32 cellular contexts compared by ENCODE assay signal in genomic region chr11:121157756-121158155, GRCh38.
"Had no signal": no experiment of that assay in that cellular context is flagged by ENCODE, and none has a peak within 500 bp of the region (broad histone marks: within the 10 kb centered on the region; RNA-seq: fewer than 3 reads in every experiment).

No MANE protein-coding gene starts in this region.

- H3K9me3 ChIP-seq: adrenal gland, body of pancreas, breast epithelium had no signal

- H3K27me3 ChIP-seq: adrenal gland, body of pancreas, brain microvascular endothelial cell, breast epithelium had no signal

- ATAC-seq: activated CD8-positive, alpha-beta T cell treated with anti-CD3 and anti-CD28 coated beads for 36 hours; activated naive CD4-positive, alpha-beta T cell treated with anti-CD3 and anti-CD28 coated beads, Interleukin-2, amount 50 U/mL, for 72 hours; activated T-cell treated with anti-CD3 and anti-CD28 coated beads, Interleukin-2, amount 50 U/mL, for 4 hours; activated T-cell treated with anti-CD3 and anti-CD28 coated beads, Interleukin-2, amount 50 U/mL, for 72 hours; activated T-helper 17 cell treated with anti-CD3 and anti-CD28 coated beads, Interleukin-2, amount 50 U/mL, for 72 hours; body of pancreas had no signal

- DNase-seq: activated B cell treated with CpG ODN at 0.5 μM for 24 hours; activated CD4-positive, alpha-beta memory T cell treated with anti-CD3 and anti-CD28 coated beads for 36 hours; activated CD4-positive, alpha-beta T cell treated with anti-CD3 and anti-CD28 coated beads for 4 hours; activated CD4-positive, alpha-beta T cell treated with anti-CD3 and anti-CD28 coated beads, Interleukin-2, amount 10 ng/mL, durations not matched to agents 24 days and 14 days; activated CD4-positive, alpha-beta T cell treated with anti-CD3 and anti-CD28 coated beads, Interleukin-2, amount 50 U/mL, for 1 hour; activated CD4-positive, alpha-beta T cell treated with anti-CD3 and anti-CD28 coated beads, Interleukin-2, amount 50 U/mL, for 4 hours; activated CD4-positive, CD25-positive, alpha-beta regulatory T cell treated with anti-CD3 and anti-CD28 coated beads, Interleukin-2, amount 50 U/mL, for 72 hours; activated CD8-positive, alpha-beta memory T cell treated with anti-CD3 and anti-CD28 coated beads, Interleukin-2, amount 50 U/mL, for 4 hours; activated CD8-positive, alpha-beta T cell treated with anti-CD3 and anti-CD28 coated beads for 36 hours; activated effector memory CD4-positive, alpha-beta T cell treated with anti-CD3 and anti-CD28 coated beads, Interleukin-2, amount 50 U/mL, for 16 hours; activated gamma-delta T cell treated with Interleukin-2 at 50 U/mL for 16 hours; activated naive CD4-positive, alpha-beta T cell; activated naive CD4-positive, alpha-beta T cell treated with anti-CD3 and anti-CD28 coated beads for 36 hours; activated naive CD4-positive, alpha-beta T cell treated with anti-CD3 and anti-CD28 coated beads, Interleukin-2, amount 50 U/mL, for 16 hours; activated naive CD8-positive, alpha-beta T cell treated with anti-CD3 and anti-CD28 coated beads for 36 hours; activated T-cell treated with anti-CD3 and anti-CD28 coated beads for 4 hours; activated T-cell treated with anti-CD3 and anti-CD28 coated beads, Interleukin-2, amount 50 U/mL, for 1 hour; activated T-cell treated with anti-CD3 and anti-CD28 coated beads, Interleukin-2, amount 50 U/mL, for 4 hours; activated T-cell treated with anti-CD3 and anti-CD28 coated beads, Interleukin-2, amount 50 U/mL, for 72 hours; adrenal gland; amniotic stem cell; aorta; body of pancreas; brain microvascular endothelial cell; central memory CD4-positive, alpha-beta T cell; T-helper 1 cell; T-helper 2 cell; T-helper 9 cell had no signal

- H3K27ac ChIP-seq: adrenal gland, body of pancreas, brain microvascular endothelial cell, breast epithelium, VCaP had no signal

- H3K4me3 ChIP-seq: adrenal gland, body of pancreas, breast epithelium had no signal

- H3K36me3 ChIP-seq: adrenal gland, brain microvascular endothelial cell, breast epithelium had no signal

- H3K4me1 ChIP-seq: adrenal gland, body of pancreas, breast epithelium had no signal
